In the genomic region with DNA sequence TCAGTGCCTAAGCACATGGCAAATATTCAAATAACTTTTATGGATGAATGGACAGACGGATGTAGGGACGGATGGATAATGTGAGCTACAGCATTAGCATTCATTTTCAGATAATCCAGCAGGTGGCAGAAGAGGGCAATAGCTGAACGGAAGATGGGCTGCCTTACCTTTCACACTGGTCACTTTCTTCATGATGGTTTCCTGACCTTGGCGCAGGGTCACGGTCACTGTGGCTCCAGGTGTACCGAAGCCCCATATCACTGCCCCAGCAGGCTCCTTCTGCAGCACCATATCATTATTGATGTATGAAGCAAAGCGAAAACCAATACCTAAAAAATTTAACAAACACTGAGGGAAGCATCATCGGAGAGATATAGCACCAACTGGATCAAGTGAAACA, we compare ENCODE assay signal across 1 cellular context.
A peak's percentile ranks its signal among the peaks of the same experiment; 100 is the strongest.
TF ChIP-seq lines count a peak whose summit lies in the region.

No MANE protein-coding gene starts in this region.

TF ChIP-seq in SK-N-SH, 30 proteins besides CTCF, POLR2A, EP300 and RAD21:
- TF ChIP-seq JUND (IDR thresholded peaks at IDR 0.05) (no peak), SMC3 (IDR thresholded peaks at IDR 0.05; ENCODE audit: low read depth, low read length) (peak; percentile 80)
TF ChIP-seq in SK-N-SH: peak in this region for 1.
